1 cellular context compared by ENCODE assay signal in genomic region chr12:54294152-54294913, GRCh38.
TF ChIP-seq lines count a peak whose summit lies in the region.

No MANE protein-coding gene starts in this region.

TF ChIP-seq in HepG2, 621 proteins besides CTCF, POLR2A, EP300 and RAD21 (continued from another document and continues in another):
- peak; percentile 40; the same call in 1 of the 2 replicates for TF ChIP-seq GMEB1 (CRISPR knock-in tag; IDR thresholded peaks at IDR 0.05; ENCODE audit: borderline replicate concordance)
- no peak for TF ChIP-seq ZNF225 (CRISPR knock-in tag; IDR thresholded peaks at IDR 0.05)
- no peak for TF ChIP-seq GPN1 (CRISPR knock-in tag; IDR thresholded peaks at IDR 0.05; ENCODE audit: borderline replicate concordance)
- peak; percentile 57; the same call in 1 of the 2 replicates for TF ChIP-seq DPF2 (CRISPR knock-in tag; IDR thresholded peaks at IDR 0.05; ENCODE audit: borderline replicate concordance, low read depth)
- no peak for TF ChIP-seq PHB2 (IDR thresholded peaks at IDR 0.05; ENCODE audit: partially characterized antibody)
- TF ChIP-seq ZBTB43 (CRISPR knock-in tag; conservative IDR thresholded peaks at IDR 0.05), result no peak
- peak; percentile 61 for TF ChIP-seq KDM2A (CRISPR knock-in tag; IDR thresholded peaks at IDR 0.05; ENCODE audit: borderline replicate concordance, low read depth)
- TF ChIP-seq CBX1 (IDR thresholded peaks at IDR 0.05; ENCODE audit: low read depth), result no peak
- no peak for TF ChIP-seq NFRKB (IDR thresholded peaks at IDR 0.05)
- TF ChIP-seq TEAD3 (CRISPR knock-in tag; optimal IDR thresholded peaks at IDR 0.05; ENCODE audit: borderline replicate concordance), result peak; percentile 46
- TF ChIP-seq PRPF4 (IDR thresholded peaks at IDR 0.05; ENCODE audit: low read depth, low read length, poor library complexity, severe bottlenecking), result no peak
- no peak for TF ChIP-seq ZNF674 (CRISPR knock-in tag; IDR thresholded peaks at IDR 0.05; ENCODE audit: low read depth)
- TF ChIP-seq RBFOX2 (IDR thresholded peaks at IDR 0.05; ENCODE audit: low read depth, low read length), result peak; percentile 55
- peak; percentile 23; the same call in 1 of the 2 replicates for TF ChIP-seq FOXA3 (CRISPR knock-in tag; IDR thresholded peaks at IDR 0.05)
- peak; percentile 66; the same call in 1 of the 2 replicates for TF ChIP-seq HIC2 (CRISPR knock-in tag; IDR thresholded peaks at IDR 0.05; ENCODE audit: low read depth)
- TF ChIP-seq THAP7 (CRISPR knock-in tag; IDR thresholded peaks at IDR 0.05), result no peak
- TF ChIP-seq FOSL1 (CRISPR knock-in tag; IDR thresholded peaks at IDR 0.05; ENCODE audit: borderline replicate concordance), result no peak
- TF ChIP-seq MBD4 (IDR thresholded peaks at IDR 0.05; ENCODE audit: borderline replicate concordance, low read length), result no peak
- no peak for TF ChIP-seq E2F1 (CRISPR knock-in tag; IDR thresholded peaks at IDR 0.05)
- no peak for TF ChIP-seq U2AF1 (optimal IDR thresholded peaks at IDR 0.05; ENCODE audit: low read depth, low read length)
- TF ChIP-seq CHD2 (IDR thresholded peaks at IDR 0.05; ENCODE audit: low read depth, low read length), result no peak
- TF ChIP-seq HNRNPL (IDR thresholded peaks at IDR 0.05; ENCODE audit: low read depth, low read length), result no peak
- TF ChIP-seq MLX (CRISPR knock-in tag; IDR thresholded peaks at IDR 0.05), result no peak
- TF ChIP-seq HMG20B (CRISPR knock-in tag; conservative IDR thresholded peaks at IDR 0.05), result no peak
- TF ChIP-seq STAG1 (CRISPR knock-in tag; IDR thresholded peaks at IDR 0.05), result peak; percentile 77
- peak; percentile 38; the same call in 1 of the 2 replicates for TF ChIP-seq ZNF281 (CRISPR knock-in tag; IDR thresholded peaks at IDR 0.05; ENCODE audit: borderline replicate concordance)
- peak; percentile 35; the same call in 1 of the 2 replicates for TF ChIP-seq POGZ (CRISPR knock-in tag; IDR thresholded peaks at IDR 0.05)
- TF ChIP-seq ZFP91 (CRISPR knock-in tag; IDR thresholded peaks at IDR 0.05; ENCODE audit: borderline replicate concordance), result peak; percentile 92; the same call in 1 of the 2 replicates
- TF ChIP-seq ZNF646 (CRISPR knock-in tag; IDR thresholded peaks at IDR 0.05), result no peak
- TF ChIP-seq ZMYM2 (CRISPR knock-in tag; IDR thresholded peaks at IDR 0.05), result peak; percentile 77; the same call in 1 of the 2 replicates
- no peak for TF ChIP-seq ZNF569 (CRISPR knock-in tag; IDR thresholded peaks at IDR 0.05; ENCODE audit: borderline replicate concordance)
- peak; percentile 79 for TF ChIP-seq ZMYM4 (CRISPR knock-in tag; IDR thresholded peaks at IDR 0.05)
- 0 out of 2 replicates have a peak, but pooled peaks have one; percentile 22 for TF ChIP-seq RFX3 (CRISPR knock-in tag; IDR thresholded peaks at IDR 0.05)
- no peak for TF ChIP-seq SNAI1 (CRISPR knock-in tag; IDR thresholded peaks at IDR 0.05; ENCODE audit: borderline replicate concordance)
- peak; percentile 85 for TF ChIP-seq REPIN1 (CRISPR knock-in tag; IDR thresholded peaks at IDR 0.05; ENCODE audit: borderline replicate concordance, low read depth)
- TF ChIP-seq BRCA1 (CRISPR knock-in tag; IDR thresholded peaks at IDR 0.05), result no peak
- TF ChIP-seq HES4 (CRISPR knock-in tag; IDR thresholded peaks at IDR 0.05; ENCODE audit: borderline replicate concordance), result no peak
- peak; percentile 91 for TF ChIP-seq TARDBP (CRISPR knock-in tag; IDR thresholded peaks at IDR 0.05)
- no peak for TF ChIP-seq CAMTA2 (CRISPR knock-in tag; IDR thresholded peaks at IDR 0.05; ENCODE audit: borderline replicate concordance)
- no peak for TF ChIP-seq ZZZ3 (CRISPR knock-in tag; IDR thresholded peaks at IDR 0.05; ENCODE audit: borderline replicate concordance)
- no peak for TF ChIP-seq ZNF644 (CRISPR knock-in tag; IDR thresholded peaks at IDR 0.05; ENCODE audit: low read depth)
- no peak for TF ChIP-seq AGO1 (IDR thresholded peaks at IDR 0.05; ENCODE audit: low read depth, low read length, poor library complexity, severe bottlenecking)
- TF ChIP-seq TBX2 (CRISPR knock-in tag; IDR thresholded peaks at IDR 0.05; ENCODE audit: borderline replicate concordance), result peak; percentile 37; the same call in 1 of the 2 replicates
- TF ChIP-seq ZFP82 (CRISPR knock-in tag; IDR thresholded peaks at IDR 0.05; ENCODE audit: borderline replicate concordance), result 0 out of 2 replicates have a peak, but pooled peaks have one; percentile 26
